ENCODE assay signal across 8 cellular contexts in genomic region chr11:8070417-8071101, GRCh38. TPM values are rescaled to one million over a fixed set of nuclear protein-coding genes. Genes with fewer than 3 reads are reported as not detected.
DNase-seq lines count a peak whose midpoint lies in the region; ATAC-seq and TF ChIP-seq lines count a peak whose summit lies in the region.

No MANE protein-coding gene starts in this region.

- ATAC-seq in WTC11 (peak; percentile 40), GM21825 (IDR thresholded peaks at IDR 0.05; ENCODE audit: unreplicated experiment) (no peak)

- peaks cover 48% of the 10 kb centered on the region for H3K4me1 Mint-ChIP-seq in WTC11

- no peak for TF ChIP-seq CTCF in WTC11 (IDR thresholded peaks at IDR 0.05)
- peak; percentile 46 for TF ChIP-seq CTCF in kidney epithelial cell (IDR thresholded peaks at IDR 0.05; ENCODE audit: insufficient read depth, low read length, poor library complexity, severe bottlenecking)

- H3K36me3 ChIP-seq in kidney epithelial cell (ENCODE audit: control insufficient read depth, insufficient read depth, low read length), result no peaks in the 10 kb centered on the region

- peaks cover 7% of the 10 kb centered on the region for H3K27me3 ChIP-seq in kidney epithelial cell (ENCODE audit: control insufficient read depth, insufficient read depth, low read length)

- no peaks in the 10 kb centered on the region for H3K36me3 Mint-ChIP-seq in WTC11

- H3K4me3 ChIP-seq in kidney epithelial cell (ENCODE audit: low read depth, low read length), result no peak overlapping the region

- no peaks in the 10 kb centered on the region for H3K9me3 Mint-ChIP-seq in WTC11

- no peak overlapping the region for H3K4me3 Mint-ChIP-seq in WTC11

- peak; percentile 87 for DNase-seq in NCI-H2107 treated with DMSO at 0.1 percent for 48 hours (lab: John Stamatoyannopoulos, UW; ENCODE audit: unreplicated experiment)
- DNase-seq in NCI-H2107 (lab: John Stamatoyannopoulos, UW), result no peak
- peak; percentile 32 for DNase-seq in HT1080 (ENCODE audit: low read depth)
- DNase-seq in WTC11 (ENCODE audit: low spot score), result no peak
- no peak for DNase-seq in kidney epithelial cell (ENCODE audit: low read depth)
- no peak for DNase-seq in stimulated activated CD4-positive, alpha-beta T cell treated with anti-CD3 and anti-CD28 coated beads, Interleukin-12 subunit alpha, Interleukin-12 subunit beta, amount 100 ng/mL, for 4 hours
- DNase-seq in stimulated activated CD4-positive, alpha-beta T cell treated with anti-CD3 and anti-CD28 coated beads, Interleukin-4, amount 100 ng/mL, for 1 hour, result no peak

- peaks cover 12% of the 10 kb centered on the region; the same call in 1 of the 2 replicates for H3K27me3 Mint-ChIP-seq in WTC11 (ENCODE audit: low read depth)

- CTCF ChIA-PET in WTC11 (lab: Charles Lee), result interaction anchor here (2.7 kb wide), 1 partner anchor 15 kb away, joined by 16 read pairs; no protein-coding TSS in a partner anchor

- no peak overlapping the region for H3K27ac Mint-ChIP-seq in WTC11

- POLR2A ChIA-PET in WTC11 (lab: Charles Lee), result no interaction called here

TF ChIP-seq in WTC11, 78 proteins besides CTCF, POLR2A, EP300 and RAD21 (continues in another document):
- TF ChIP-seq, protein P1, sequence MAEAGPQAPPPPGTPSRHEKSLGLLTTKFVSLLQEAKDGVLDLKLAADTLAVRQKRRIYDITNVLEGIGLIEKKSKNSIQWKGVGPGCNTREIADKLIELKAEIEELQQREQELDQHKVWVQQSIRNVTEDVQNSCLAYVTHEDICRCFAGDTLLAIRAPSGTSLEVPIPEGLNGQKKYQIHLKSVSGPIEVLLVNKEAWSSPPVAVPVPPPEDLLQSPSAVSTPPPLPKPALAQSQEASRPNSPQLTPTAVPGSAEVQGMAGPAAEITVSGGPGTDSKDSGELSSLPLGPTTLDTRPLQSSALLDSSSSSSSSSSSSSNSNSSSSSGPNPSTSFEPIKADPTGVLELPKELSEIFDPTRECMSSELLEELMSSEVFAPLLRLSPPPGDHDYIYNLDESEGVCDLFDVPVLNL (CRISPR knock-in tag; IDR thresholded peaks at IDR 0.05; ENCODE audit: borderline replicate concordance, low read depth), result no peak
- TF ChIP-seq ZNF671 (CRISPR knock-in tag; IDR thresholded peaks at IDR 0.05) (no peak), E2F1 (CRISPR knock-in tag; IDR thresholded peaks at IDR 0.05) (no peak), ZNF416 (CRISPR knock-in tag; IDR thresholded peaks at IDR 0.05) (no peak), EMX1 (CRISPR knock-in tag; IDR thresholded peaks at IDR 0.05) (no peak), SMAD3 (CRISPR knock-in tag; IDR thresholded peaks at IDR 0.05; ENCODE audit: borderline replicate concordance) (no peak), RORB (CRISPR knock-in tag; IDR thresholded peaks at IDR 0.05) (no peak)
- TF ChIP-seq, protein P2, sequence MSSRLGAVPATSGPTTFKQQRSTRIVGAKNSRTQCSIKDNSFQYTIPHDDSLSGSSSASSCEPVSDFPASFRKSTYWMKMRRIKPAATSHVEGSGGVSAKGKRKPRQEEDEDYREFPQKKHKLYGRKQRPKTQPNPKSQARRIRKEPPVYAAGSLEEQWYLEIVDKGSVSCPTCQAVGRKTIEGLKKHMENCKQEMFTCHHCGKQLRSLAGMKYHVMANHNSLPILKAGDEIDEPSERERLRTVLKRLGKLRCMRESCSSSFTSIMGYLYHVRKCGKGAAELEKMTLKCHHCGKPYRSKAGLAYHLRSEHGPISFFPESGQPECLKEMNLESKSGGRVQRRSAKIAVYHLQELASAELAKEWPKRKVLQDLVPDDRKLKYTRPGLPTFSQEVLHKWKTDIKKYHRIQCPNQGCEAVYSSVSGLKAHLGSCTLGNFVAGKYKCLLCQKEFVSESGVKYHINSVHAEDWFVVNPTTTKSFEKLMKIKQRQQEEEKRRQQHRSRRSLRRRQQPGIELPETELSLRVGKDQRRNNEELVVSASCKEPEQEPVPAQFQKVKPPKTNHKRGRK (CRISPR knock-in tag; IDR thresholded peaks at IDR 0.05; ENCODE audit: borderline replicate concordance), result no peak
- TF ChIP-seq, protein P3, sequence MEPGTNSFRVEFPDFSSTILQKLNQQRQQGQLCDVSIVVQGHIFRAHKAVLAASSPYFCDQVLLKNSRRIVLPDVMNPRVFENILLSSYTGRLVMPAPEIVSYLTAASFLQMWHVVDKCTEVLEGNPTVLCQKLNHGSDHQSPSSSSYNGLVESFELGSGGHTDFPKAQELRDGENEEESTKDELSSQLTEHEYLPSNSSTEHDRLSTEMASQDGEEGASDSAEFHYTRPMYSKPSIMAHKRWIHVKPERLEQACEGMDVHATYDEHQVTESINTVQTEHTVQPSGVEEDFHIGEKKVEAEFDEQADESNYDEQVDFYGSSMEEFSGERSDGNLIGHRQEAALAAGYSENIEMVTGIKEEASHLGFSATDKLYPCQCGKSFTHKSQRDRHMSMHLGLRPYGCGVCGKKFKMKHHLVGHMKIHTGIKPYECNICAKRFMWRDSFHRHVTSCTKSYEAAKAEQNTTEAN (CRISPR knock-in tag; IDR thresholded peaks at IDR 0.05), result no peak
- TF ChIP-seq, protein P4, sequence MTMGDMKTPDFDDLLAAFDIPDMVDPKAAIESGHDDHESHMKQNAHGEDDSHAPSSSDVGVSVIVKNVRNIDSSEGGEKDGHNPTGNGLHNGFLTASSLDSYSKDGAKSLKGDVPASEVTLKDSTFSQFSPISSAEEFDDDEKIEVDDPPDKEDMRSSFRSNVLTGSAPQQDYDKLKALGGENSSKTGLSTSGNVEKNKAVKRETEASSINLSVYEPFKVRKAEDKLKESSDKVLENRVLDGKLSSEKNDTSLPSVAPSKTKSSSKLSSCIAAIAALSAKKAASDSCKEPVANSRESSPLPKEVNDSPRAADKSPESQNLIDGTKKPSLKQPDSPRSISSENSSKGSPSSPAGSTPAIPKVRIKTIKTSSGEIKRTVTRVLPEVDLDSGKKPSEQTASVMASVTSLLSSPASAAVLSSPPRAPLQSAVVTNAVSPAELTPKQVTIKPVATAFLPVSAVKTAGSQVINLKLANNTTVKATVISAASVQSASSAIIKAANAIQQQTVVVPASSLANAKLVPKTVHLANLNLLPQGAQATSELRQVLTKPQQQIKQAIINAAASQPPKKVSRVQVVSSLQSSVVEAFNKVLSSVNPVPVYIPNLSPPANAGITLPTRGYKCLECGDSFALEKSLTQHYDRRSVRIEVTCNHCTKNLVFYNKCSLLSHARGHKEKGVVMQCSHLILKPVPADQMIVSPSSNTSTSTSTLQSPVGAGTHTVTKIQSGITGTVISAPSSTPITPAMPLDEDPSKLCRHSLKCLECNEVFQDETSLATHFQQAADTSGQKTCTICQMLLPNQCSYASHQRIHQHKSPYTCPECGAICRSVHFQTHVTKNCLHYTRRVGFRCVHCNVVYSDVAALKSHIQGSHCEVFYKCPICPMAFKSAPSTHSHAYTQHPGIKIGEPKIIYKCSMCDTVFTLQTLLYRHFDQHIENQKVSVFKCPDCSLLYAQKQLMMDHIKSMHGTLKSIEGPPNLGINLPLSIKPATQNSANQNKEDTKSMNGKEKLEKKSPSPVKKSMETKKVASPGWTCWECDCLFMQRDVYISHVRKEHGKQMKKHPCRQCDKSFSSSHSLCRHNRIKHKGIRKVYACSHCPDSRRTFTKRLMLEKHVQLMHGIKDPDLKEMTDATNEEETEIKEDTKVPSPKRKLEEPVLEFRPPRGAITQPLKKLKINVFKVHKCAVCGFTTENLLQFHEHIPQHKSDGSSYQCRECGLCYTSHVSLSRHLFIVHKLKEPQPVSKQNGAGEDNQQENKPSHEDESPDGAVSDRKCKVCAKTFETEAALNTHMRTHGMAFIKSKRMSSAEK (CRISPR knock-in tag; IDR thresholded peaks at IDR 0.05; ENCODE audit: borderline replicate concordance), result no peak
- TF ChIP-seq, protein P5, sequence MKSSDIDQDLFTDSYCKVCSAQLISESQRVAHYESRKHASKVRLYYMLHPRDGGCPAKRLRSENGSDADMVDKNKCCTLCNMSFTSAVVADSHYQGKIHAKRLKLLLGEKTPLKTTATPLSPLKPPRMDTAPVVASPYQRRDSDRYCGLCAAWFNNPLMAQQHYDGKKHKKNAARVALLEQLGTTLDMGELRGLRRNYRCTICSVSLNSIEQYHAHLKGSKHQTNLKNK (CRISPR knock-in tag; IDR thresholded peaks at IDR 0.05), result no peak
- TF ChIP-seq, protein P6, sequence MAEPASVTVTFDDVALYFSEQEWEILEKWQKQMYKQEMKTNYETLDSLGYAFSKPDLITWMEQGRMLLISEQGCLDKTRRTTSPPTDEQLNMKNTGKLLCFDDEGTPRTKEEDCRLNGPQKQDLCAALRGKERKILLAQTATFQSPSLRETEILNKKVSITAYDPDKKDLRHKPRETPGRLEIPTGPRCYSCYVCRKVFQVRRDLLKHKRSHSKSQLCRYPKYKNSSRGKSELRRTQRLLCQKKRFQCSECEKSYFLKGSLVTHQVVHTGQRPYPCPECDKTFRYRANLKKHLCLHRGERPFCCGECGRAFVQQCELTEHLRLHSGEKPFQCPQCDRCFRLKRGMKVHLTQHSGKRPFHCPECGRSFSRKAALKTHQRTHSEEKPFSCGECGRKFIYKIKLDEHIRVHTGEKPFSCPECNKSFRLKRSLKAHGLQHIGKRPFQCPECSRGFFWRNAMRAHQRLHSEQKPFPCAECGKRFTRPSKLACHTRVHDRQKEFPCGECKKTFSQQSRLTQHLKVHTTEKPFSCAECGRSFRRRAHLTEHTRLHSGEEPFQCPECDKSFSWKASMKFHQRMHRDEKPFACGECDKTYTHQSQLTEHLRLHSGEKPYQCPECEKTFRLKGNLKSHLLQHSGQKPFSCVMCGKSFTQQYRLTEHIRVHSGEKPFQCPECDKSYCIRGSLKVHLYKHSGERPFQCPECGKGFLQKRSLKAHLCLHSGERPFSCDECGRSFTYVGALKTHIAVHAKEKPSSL (CRISPR knock-in tag; conservative IDR thresholded peaks at IDR 0.05), result no peak

RNA-seq across cellular contexts. Expression of gene TUB, which starts 10.5 kb away (rescaled TPM):
- total RNA-seq in HT1080 (2014; rRNA removed; shearing (Covaris generic)), result 4.4 and 4.7 TPM in 2 replicates
- polyA plus RNA-seq in HT1080 (2015; cell fraction: cytosol; rRNA removed), result 2.0 and 2.6 TPM in 2 replicates
- 5.8 and 7.2 TPM in 2 replicates for polyA plus RNA-seq in HT1080 (2015; cell fraction: nucleus; rRNA removed)
- total RNA-seq in WTC11 (2021) (29.2 to 32.1 TPM (median 30.0 TPM) in 3 replicates), kidney epithelial cell (3.3 and 3.6 TPM in 2 replicates)

Comparison
In these comparisons a context has a peak if more than half of its experiments do, and no peak if none do; other contexts are left out.
1. DNase-seq: peak in NCI-H2107 treated with DMSO at 0.1 percent for 48 hours (single experiment) and HT1080 (single experiment); none in NCI-H2107 (single experiment), WTC11 (single experiment), kidney epithelial cell (single experiment), stimulated activated CD4-positive, alpha-beta T cell treated with anti-CD3 and anti-CD28 coated beads, Interleukin-12 subunit alpha, Interleukin-12 subunit beta, amount 100 ng/mL, for 4 hours (single experiment) and stimulated activated CD4-positive, alpha-beta T cell treated with anti-CD3 and anti-CD28 coated beads, Interleukin-4, amount 100 ng/mL, for 1 hour (single experiment).